ENCODE assay signal across 8 cellular contexts in the genomic region with DNA sequence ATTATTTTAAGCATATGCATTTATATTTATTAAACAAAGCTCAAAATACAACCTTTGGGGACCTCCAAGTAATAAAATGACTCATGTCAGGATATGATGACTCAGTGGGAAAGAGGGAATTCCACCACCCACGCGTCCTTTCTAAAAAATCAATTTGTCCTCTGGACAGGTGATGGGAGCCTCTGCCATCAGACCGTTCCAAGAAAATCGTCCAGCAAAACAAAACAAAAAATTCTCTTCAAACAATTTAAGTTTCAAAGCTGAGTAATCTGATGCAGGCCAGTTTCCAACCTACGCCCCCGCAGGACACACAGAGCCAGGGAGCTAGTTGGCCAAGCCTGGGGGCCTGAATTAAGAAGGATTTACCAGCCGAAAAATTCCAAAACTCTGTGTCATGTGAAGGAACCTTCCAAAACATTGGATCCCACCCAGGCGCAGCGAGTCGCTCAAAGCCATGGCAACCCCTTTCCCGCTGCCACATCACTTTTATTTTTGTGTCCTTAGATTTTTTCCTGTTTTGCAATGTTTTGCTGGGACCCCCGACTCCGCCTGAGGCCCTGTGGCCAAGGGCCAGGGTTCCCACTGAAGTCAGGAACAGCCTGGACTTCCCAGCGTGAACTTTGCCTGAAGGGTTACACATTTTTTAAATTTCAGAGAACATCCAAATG.
DNase-seq lines count a peak whose midpoint lies in the region; ATAC-seq and TF ChIP-seq lines count a peak whose summit lies in the region.

No MANE protein-coding gene starts in this region.

- H3K4me1 ChIP-seq in right atrium auricular region (peaks cover 7 to 50% of the 10 kb centered on the region in 2 donors), gastrocnemius medialis (peaks cover 37 to 38% of the 10 kb centered on the region in 2 donors)

- peak overlapping the region in 1 of 2 donors; percentile 71 for H3K27ac ChIP-seq in right atrium auricular region
- H3K27ac ChIP-seq in gastrocnemius medialis = peak overlapping the region; percentile 48 to 87 (median 78)

- DNase-seq in H4 (ENCODE audit: low spot score) (peak; percentile 82), right atrium auricular region (ENCODE audit: low spot score) (peak; percentile 82), gastrocnemius medialis (peak; percentile 31 to 66)
- DNase-seq in activated naive CD8-positive, alpha-beta T cell treated with anti-CD3 and anti-CD28 coated beads, Interleukin-2, amount 50 U/mL, for 24 hours = no peak
- DNase-seq in activated CD4-positive, CD25-positive, alpha-beta regulatory T cell treated with anti-CD3 and anti-CD28 coated beads, Interleukin-2, amount 50 U/mL, for 72 hours = no peak
- no peak for DNase-seq in stimulated activated effector memory CD8-positive, alpha-beta T cell treated with anti-CD3 and anti-CD28 coated beads, Interleukin-12 subunit alpha, Interleukin-12 subunit beta, amount 100 ng/mL, for 72 hours (ENCODE audit: low spot score in 2 of 2)
- no peak for DNase-seq in NK-92 treated with Interleukin-12 subunit alpha and Interleukin-12 subunit beta, amount 100 ng/mL, for 24 hours (lab: John Stamatoyannopoulos, UW)
- no peak for DNase-seq in activated effector memory CD4-positive, alpha-beta T cell treated with anti-CD3 and anti-CD28 coated beads, Interleukin-2, amount 50 U/mL, for 16 hours

- in situ Hi-C loops in gastrocnemius medialis (cut with MboI; ENCODE audit: low sequenced_read_pairs in 4 of 4) = no loop called here

- H3K4me1 Mint-ChIP-seq in activated naive CD8-positive, alpha-beta T cell treated with anti-CD3 and anti-CD28 coated beads, Interleukin-2, amount 50 U/mL, for 24 hours = peaks cover 43% of the 10 kb centered on the region
- H3K4me1 Mint-ChIP-seq in stimulated activated effector memory CD8-positive, alpha-beta T cell treated with anti-CD3 and anti-CD28 coated beads, Interleukin-12 subunit alpha, Interleukin-12 subunit beta, amount 100 ng/mL, for 72 hours = peaks cover 57% of the 10 kb centered on the region

- no peaks in the 10 kb centered on the region for H3K27me3 Mint-ChIP-seq in activated naive CD8-positive, alpha-beta T cell treated with anti-CD3 and anti-CD28 coated beads, Interleukin-2, amount 50 U/mL, for 24 hours

- no peaks in the 10 kb centered on the region for H3K27me3 ChIP-seq in right atrium auricular region
- H3K27me3 ChIP-seq in gastrocnemius medialis = no peaks in the 10 kb centered on the region

- no peaks in the 10 kb centered on the region for H3K9me3 ChIP-seq in right atrium auricular region
- no peaks in the 10 kb centered on the region for H3K9me3 ChIP-seq in gastrocnemius medialis

- TF ChIP-seq POLR2A in gastrocnemius medialis (IDR thresholded peaks at IDR 0.05) = no peak

- intact Hi-C loops in gastrocnemius medialis (cut with DNase I; ENCODE audit: low total_unique reads) = loop anchor here (5.0 kb wide), 2 partner anchors 35 to 125 kb away; no protein-coding TSS in a partner anchor

- H3K4me3 Mint-ChIP-seq in activated naive CD8-positive, alpha-beta T cell treated with anti-CD3 and anti-CD28 coated beads, Interleukin-2, amount 50 U/mL, for 24 hours = no peak overlapping the region
- H3K4me3 Mint-ChIP-seq in stimulated activated effector memory CD8-positive, alpha-beta T cell treated with anti-CD3 and anti-CD28 coated beads, Interleukin-12 subunit alpha, Interleukin-12 subunit beta, amount 100 ng/mL, for 72 hours = no peak overlapping the region

- H3K36me3 ChIP-seq in right atrium auricular region (no peaks in the 10 kb centered on the region), gastrocnemius medialis (no peaks in the 10 kb centered on the region)

- peaks cover 43% of the 10 kb centered on the region for H3K36me3 Mint-ChIP-seq in activated naive CD8-positive, alpha-beta T cell treated with anti-CD3 and anti-CD28 coated beads, Interleukin-2, amount 50 U/mL, for 24 hours (ENCODE audit: low read depth)
- H3K36me3 Mint-ChIP-seq in stimulated activated effector memory CD8-positive, alpha-beta T cell treated with anti-CD3 and anti-CD28 coated beads, Interleukin-12 subunit alpha, Interleukin-12 subunit beta, amount 100 ng/mL, for 72 hours = peaks cover 86% of the 10 kb centered on the region

- no peak for TF ChIP-seq CTCF in right atrium auricular region (IDR thresholded peaks at IDR 0.05)
- TF ChIP-seq CTCF in gastrocnemius medialis (IDR thresholded peaks at IDR 0.05 in 4 of 5, conservative IDR thresholded peaks at IDR 0.05 in 1 of 5) = no peak

- H3K4me3 ChIP-seq in right atrium auricular region = no peak overlapping the region
- H3K4me3 ChIP-seq in gastrocnemius medialis = no peak overlapping the region

- no peak for ATAC-seq in activated naive CD8-positive, alpha-beta T cell treated with anti-CD3 and anti-CD28 coated beads, Interleukin-2, amount 50 U/mL, for 24 hours
- peak; percentile 6 to 27 for ATAC-seq in gastrocnemius medialis
- ATAC-seq in stimulated activated effector memory CD8-positive, alpha-beta T cell treated with anti-CD3 and anti-CD28 coated beads, Interleukin-12 subunit alpha, Interleukin-12 subunit beta, amount 100 ng/mL, for 72 hours = no peak

- no peaks in the 10 kb centered on the region for H3K9me3 Mint-ChIP-seq in activated naive CD8-positive, alpha-beta T cell treated with anti-CD3 and anti-CD28 coated beads, Interleukin-2, amount 50 U/mL, for 24 hours
- H3K9me3 Mint-ChIP-seq in stimulated activated effector memory CD8-positive, alpha-beta T cell treated with anti-CD3 and anti-CD28 coated beads, Interleukin-12 subunit alpha, Interleukin-12 subunit beta, amount 100 ng/mL, for 72 hours = no peaks in the 10 kb centered on the region

- peak overlapping the region; percentile 29 for H3K27ac Mint-ChIP-seq in activated naive CD8-positive, alpha-beta T cell treated with anti-CD3 and anti-CD28 coated beads, Interleukin-2, amount 50 U/mL, for 24 hours
- H3K27ac Mint-ChIP-seq in stimulated activated effector memory CD8-positive, alpha-beta T cell treated with anti-CD3 and anti-CD28 coated beads, Interleukin-12 subunit alpha, Interleukin-12 subunit beta, amount 100 ng/mL, for 72 hours = no peak overlapping the region

Comparison
In these comparisons a context has a peak if more than half of its experiments do, and no peak if none do; other contexts are left out.
1. DNase-seq: peak in H4 (single experiment), right atrium auricular region (single experiment) and gastrocnemius medialis (2 of 2); none in activated naive CD8-positive, alpha-beta T cell treated with anti-CD3 and anti-CD28 coated beads, Interleukin-2, amount 50 U/mL, for 24 hours (single experiment), activated CD4-positive, CD25-positive, alpha-beta regulatory T cell treated with anti-CD3 and anti-CD28 coated beads, Interleukin-2, amount 50 U/mL, for 72 hours (single experiment), stimulated activated effector memory CD8-positive, alpha-beta T cell treated with anti-CD3 and anti-CD28 coated beads, Interleukin-12 subunit alpha, Interleukin-12 subunit beta, amount 100 ng/mL, for 72 hours (0 of 2), NK-92 treated with Interleukin-12 subunit alpha and Interleukin-12 subunit beta, amount 100 ng/mL, for 24 hours (single experiment) and activated effector memory CD4-positive, alpha-beta T cell treated with anti-CD3 and anti-CD28 coated beads, Interleukin-2, amount 50 U/mL, for 16 hours (single experiment).
2. ATAC-seq: peak in gastrocnemius medialis (2 of 2); none in activated naive CD8-positive, alpha-beta T cell treated with anti-CD3 and anti-CD28 coated beads, Interleukin-2, amount 50 U/mL, for 24 hours (single experiment) and stimulated activated effector memory CD8-positive, alpha-beta T cell treated with anti-CD3 and anti-CD28 coated beads, Interleukin-12 subunit alpha, Interleukin-12 subunit beta, amount 100 ng/mL, for 72 hours (single experiment).